30 cellular contexts compared by ENCODE assay signal in the genomic region with DNA sequence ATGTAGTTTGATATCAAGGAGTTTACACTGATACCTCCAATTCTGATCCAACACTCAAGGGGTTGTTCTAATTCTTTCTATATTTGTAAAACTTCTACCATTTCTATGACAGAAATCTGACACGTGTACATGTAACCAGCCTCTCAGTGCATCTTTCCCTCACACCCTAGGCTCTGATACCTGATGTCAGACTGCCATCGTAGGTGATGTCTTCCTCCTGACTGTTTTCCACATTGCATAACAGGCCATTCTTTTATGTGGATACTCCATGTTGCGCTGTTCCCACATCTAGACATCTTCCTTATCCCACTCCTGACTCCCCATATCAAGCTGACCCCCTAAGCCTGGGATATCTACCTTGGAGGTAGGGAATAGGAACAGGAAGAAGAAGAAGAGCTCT.
"Had no signal": no experiment of that assay in that cellular context is flagged by ENCODE, and none has a peak within 500 bp of the region (broad histone marks: within the 10 kb centered on the region; RNA-seq: fewer than 3 reads in every experiment).

No MANE protein-coding gene starts in this region.

- H3K9me3 Mint-ChIP-seq: activated naive CD4-positive, alpha-beta T cell treated with anti-CD3 and anti-CD28 coated beads, Interleukin-2, amount 10 ng/mL, durations not matched to agents 7 days and 5 days had no signal

- ATAC-seq: activated CD8-positive, alpha-beta memory T cell treated with anti-CD3 and anti-CD28 coated beads, Interleukin-2, amount 10 ng/mL, durations not matched to agents 7 days and 5 days; activated naive CD8-positive, alpha-beta T cell treated with anti-CD3 and anti-CD28 coated beads, Interleukin-2, amount 50 U/mL, for 24 hours; Panc1 had no signal

- H3K4me3 ChIP-seq: MG63, SJCRH30, SK-N-MC had no signal

- H3K36me3 ChIP-seq: brain microvascular endothelial cell, MG63, WERI-Rb-1 had no signal

- H3K27me3 ChIP-seq: brain microvascular endothelial cell, MG63, SJCRH30 had no signal

- H3K4me3 Mint-ChIP-seq: activated CD4-positive, alpha-beta memory T cell treated with anti-CD3 and anti-CD28 coated beads, Interleukin-2, amount 10 ng/mL, durations not matched to agents 7 days and 5 days; activated CD8-positive, alpha-beta memory T cell treated with anti-CD3 and anti-CD28 coated beads, Interleukin-2, amount 10 ng/mL, durations not matched to agents 7 days and 5 days; activated naive CD4-positive, alpha-beta T cell treated with anti-CD3 and anti-CD28 coated beads, Interleukin-2, amount 10 ng/mL, durations not matched to agents 7 days and 5 days; activated naive CD8-positive, alpha-beta T cell; activated naive CD8-positive, alpha-beta T cell treated with anti-CD3 and anti-CD28 coated beads, Interleukin-2, amount 50 U/mL, for 24 hours had no signal

- H3K27ac Mint-ChIP-seq: activated CD4-positive, alpha-beta memory T cell treated with anti-CD3 and anti-CD28 coated beads, Interleukin-2, amount 10 ng/mL, durations not matched to agents 7 days and 5 days; activated CD8-positive, alpha-beta memory T cell treated with anti-CD3 and anti-CD28 coated beads, Interleukin-2, amount 10 ng/mL, durations not matched to agents 7 days and 5 days; activated naive CD4-positive, alpha-beta T cell treated with anti-CD3 and anti-CD28 coated beads, Interleukin-2, amount 10 ng/mL, durations not matched to agents 7 days and 5 days; activated naive CD8-positive, alpha-beta T cell; activated naive CD8-positive, alpha-beta T cell treated with anti-CD3 and anti-CD28 coated beads, Interleukin-2, amount 50 U/mL, for 24 hours had no signal

- H3K36me3 Mint-ChIP-seq: activated naive CD4-positive, alpha-beta T cell treated with anti-CD3 and anti-CD28 coated beads, Interleukin-2, amount 10 ng/mL, durations not matched to agents 7 days and 5 days had no signal

- H3K27me3 Mint-ChIP-seq: activated CD4-positive, alpha-beta memory T cell treated with anti-CD3 and anti-CD28 coated beads, Interleukin-2, amount 10 ng/mL, durations not matched to agents 7 days and 5 days; activated CD8-positive, alpha-beta memory T cell treated with anti-CD3 and anti-CD28 coated beads, Interleukin-2, amount 10 ng/mL, durations not matched to agents 7 days and 5 days; activated naive CD4-positive, alpha-beta T cell treated with anti-CD3 and anti-CD28 coated beads, Interleukin-2, amount 10 ng/mL, durations not matched to agents 7 days and 5 days; activated naive CD8-positive, alpha-beta T cell; activated naive CD8-positive, alpha-beta T cell treated with anti-CD3 and anti-CD28 coated beads, Interleukin-2, amount 50 U/mL, for 24 hours had no signal

- DNase-seq: activated CD4-positive, alpha-beta memory T cell treated with anti-CD3 and anti-CD28 coated beads, Interleukin-2, amount 10 ng/mL, durations not matched to agents 7 days and 5 days; activated CD4-positive, alpha-beta T cell treated with anti-CD3 and anti-CD28 coated beads for 1 hour; activated CD4-positive, alpha-beta T cell treated with anti-CD3 and anti-CD28 coated beads for 48 hours; activated CD4-positive, CD25-positive, alpha-beta regulatory T cell; activated CD8-positive, alpha-beta memory T cell treated with anti-CD3 and anti-CD28 coated beads for 24 hours; activated CD8-positive, alpha-beta memory T cell treated with anti-CD3 and anti-CD28 coated beads, Interleukin-2, amount 10 ng/mL, durations not matched to agents 7 days and 5 days; activated CD8-positive, alpha-beta memory T cell treated with anti-CD3 and anti-CD28 coated beads, Interleukin-2, amount 50 U/mL, for 48 hours; activated effector memory CD4-positive, alpha-beta T cell treated with Interleukin-2 at 50 U/mL for 16 hours; activated naive CD4-positive, alpha-beta T cell treated with anti-CD3 and anti-CD28 coated beads, Interleukin-2, amount 10 ng/mL, durations not matched to agents 7 days and 5 days; activated naive CD8-positive, alpha-beta T cell treated with anti-CD3 and anti-CD28 coated beads, Interleukin-2, amount 50 U/mL, for 24 hours; activated T-cell treated with anti-CD3 and anti-CD28 coated beads, Interleukin-2, amount 50 U/mL, for 48 hours; aorta; brain microvascular endothelial cell; Kasumi-1; KG1; MG63; NCI-H1048; NCI-H1105 treated with DMSO at 0.1 percent for 48 hours; NCI-H1436; NCI-H1694; NCI-H1930; NCI-H345; NCI-H524 treated with DMSO at 0.1 percent for 48 hours; SHP77; SJCRH30; T1000; WERI-Rb-1 had no signal

- H3K4me1 Mint-ChIP-seq: activated CD4-positive, alpha-beta memory T cell treated with anti-CD3 and anti-CD28 coated beads, Interleukin-2, amount 10 ng/mL, durations not matched to agents 7 days and 5 days; activated CD8-positive, alpha-beta memory T cell treated with anti-CD3 and anti-CD28 coated beads, Interleukin-2, amount 10 ng/mL, durations not matched to agents 7 days and 5 days; activated naive CD4-positive, alpha-beta T cell treated with anti-CD3 and anti-CD28 coated beads, Interleukin-2, amount 10 ng/mL, durations not matched to agents 7 days and 5 days had no signal

- H3K27ac ChIP-seq: brain microvascular endothelial cell, SJCRH30, SK-N-MC, WERI-Rb-1 had no signal
